ENCODE assay signal across 8 cellular contexts in the genomic region with DNA sequence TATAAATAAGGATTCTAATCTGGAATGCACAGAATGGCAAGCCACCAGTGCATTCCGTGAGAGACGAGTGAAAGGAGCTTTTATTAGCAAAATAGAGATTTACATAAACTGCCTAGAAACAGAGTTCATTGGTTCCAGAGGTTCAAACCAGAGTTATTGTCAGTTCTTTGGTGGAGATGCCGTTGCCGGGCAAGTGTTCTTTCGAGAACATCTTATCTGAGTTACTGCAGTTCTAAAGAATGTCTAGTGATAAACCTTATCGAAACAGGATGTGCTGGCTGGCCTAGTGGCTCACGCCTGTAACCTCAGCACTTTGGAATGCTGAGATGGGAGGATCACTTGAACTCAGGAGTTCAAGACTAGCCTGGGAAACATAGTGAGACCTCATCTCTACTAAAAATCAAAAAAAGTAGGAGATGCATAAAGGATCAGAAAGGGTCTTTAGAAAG. TPM values are rescaled to one million over a fixed set of nuclear protein-coding genes. Genes with fewer than 3 reads are reported as not detected.
DNase-seq lines count a peak whose midpoint lies in the region; ATAC-seq and TF ChIP-seq lines count a peak whose summit lies in the region.

No MANE protein-coding gene starts in this region.

- peak; percentile 41 to 70 for ATAC-seq in activated CD4-positive, CD25-positive, alpha-beta regulatory T cell treated with anti-CD3 and anti-CD28 coated beads, Interleukin-2, amount 50 U/mL, for 24 hours
- ATAC-seq in GM19324 (IDR thresholded peaks at IDR 0.05; ENCODE audit: low FRiP score, unreplicated experiment) (no peak), HG02623 (IDR thresholded peaks at IDR 0.05; ENCODE audit: unreplicated experiment) (no peak)

- H3K27ac Mint-ChIP-seq in brain: peak overlapping the region in 3 of 5 experiments; percentile 28 to 69 (median 36)

- no peak for DNase-seq in activated CD4-positive, CD25-positive, alpha-beta regulatory T cell treated with anti-CD3 and anti-CD28 coated beads, Interleukin-2, amount 50 U/mL, for 72 hours
- DNase-seq in Jurkat, Clone E6-1 (ENCODE audit: low read depth, low spot score): peak; percentile 37
- peak; percentile 80 for DNase-seq in inferior parietal cortex (ENCODE audit: extremely low spot score)

- H3K27me3 ChIP-seq in skeletal muscle tissue (ENCODE audit: control insufficient read depth in 3 of 3, insufficient read depth in 3 of 3, low read length in 3 of 3): no peaks in the 10 kb centered on the region

- no peak for TF ChIP-seq CTCF in brain (conservative IDR thresholded peaks at IDR 0.05)

- H3K27ac ChIP-seq in skeletal muscle tissue (ENCODE audit: low read depth, low read length): no peak overlapping the region

- H3K9me3 ChIP-seq in skeletal muscle tissue (ENCODE audit: control insufficient read depth in 3 of 3, low read length in 3 of 3): no peaks in the 10 kb centered on the region

- H3K4me1 Mint-ChIP-seq in brain: no peaks in the 10 kb centered on the region

- no peaks in the 10 kb centered on the region for H3K36me3 ChIP-seq in skeletal muscle tissue (ENCODE audit: control insufficient read depth in 3 of 3, insufficient read depth in 3 of 3, low read length in 3 of 3)

- peaks cover 0 to 5% (median 0%) of the 10 kb centered on the region in 5 experiments for H3K9me3 Mint-ChIP-seq in brain

- no peak overlapping the region for H3K4me3 Mint-ChIP-seq in brain

- no peak overlapping the region for H3K9ac ChIP-seq in skeletal muscle tissue (ENCODE audit: low read depth in 1 of 3, low read length in 3 of 3)

- no peaks in the 10 kb centered on the region for H3K36me3 Mint-ChIP-seq in brain

- H3K4me3 ChIP-seq in Jurkat, Clone E6-1 (ENCODE audit: low read length): no peak overlapping the region
- peak overlapping the region; percentile 7 to 42 (median 21) for H3K4me3 ChIP-seq in skeletal muscle tissue (ENCODE audit: low read length in 3 of 3)

- no peaks in the 10 kb centered on the region for H3K4me1 ChIP-seq in skeletal muscle tissue (ENCODE audit: control insufficient read depth in 3 of 3, insufficient read depth in 3 of 3, low read length in 3 of 3)

- H3K27me3 Mint-ChIP-seq in brain: no peaks in the 10 kb centered on the region

RNA-seq across cellular contexts. Expression of a gene that starts 19.8 kb away (rescaled TPM):
- 1.5 TPM for polyA plus RNA-seq in Jurkat, Clone E6-1 (2012; ENCODE audit: insufficient read depth, insufficient read length)
- 1.5 TPM for polyA plus RNA-seq in brain (ENCODE audit: insufficient read depth, low read depth, low replicate concordance)
- total RNA-seq in skeletal muscle tissue: 40.7 TPM

RNA-seq across cellular contexts. Expression of a gene that starts 27.1 kb away (rescaled TPM):
- polyA plus RNA-seq in Jurkat, Clone E6-1 (2012; ENCODE audit: insufficient read depth, insufficient read length): 2,859 TPM
- 1,031 TPM for polyA plus RNA-seq in brain (ENCODE audit: insufficient read depth, low read depth, low replicate concordance)
- 1,925 TPM for total RNA-seq in skeletal muscle tissue

Comparison
In these comparisons a context has a peak if more than half of its experiments do, and no peak if none do; other contexts are left out.
1. ATAC-seq: peak in activated CD4-positive, CD25-positive, alpha-beta regulatory T cell treated with anti-CD3 and anti-CD28 coated beads, Interleukin-2, amount 50 U/mL, for 24 hours (2 of 2); none in GM19324 (single experiment) and HG02623 (single experiment).